In genomic region chr4:4673070-4673469, GRCh38 we compare ENCODE assay signal across 9 cellular contexts.
DNase-seq lines count a peak whose midpoint lies in the region; ATAC-seq and TF ChIP-seq lines count a peak whose summit lies in the region.
"Had no signal": no experiment of that assay in that cellular context is flagged by ENCODE, and none has a peak within 500 bp of the region (broad histone marks: within the 10 kb centered on the region; RNA-seq: fewer than 3 reads in every experiment).

No MANE protein-coding gene starts in this region.

- no peak overlapping the region for H3K9ac ChIP-seq in Karpas-422 (ENCODE audit: low read length)

- ATAC-seq in GM21619 (IDR thresholded peaks at IDR 0.05; ENCODE audit: unreplicated experiment) (no peak), GM18502 (IDR thresholded peaks at IDR 0.05; ENCODE audit: poor library complexity, unreplicated experiment) (no peak), GM18498 (IDR thresholded peaks at IDR 0.05; ENCODE audit: unreplicated experiment) (no peak)
- ATAC-seq: T-helper 17 cell had no signal

- no peaks in the 10 kb centered on the region for H3K9me3 ChIP-seq in Karpas-422 (ENCODE audit: low read length)
- H3K9me3 ChIP-seq in WERI-Rb-1 (ENCODE audit: severe bottlenecking) = no peaks in the 10 kb centered on the region

- TF ChIP-seq POLR2A in lower leg skin (IDR thresholded peaks at IDR 0.05) = no peak

- H3K4me2 ChIP-seq in Karpas-422 (ENCODE audit: low read depth, low read length, poor library complexity, severe bottlenecking) = no peak overlapping the region

- H3K27me3 ChIP-seq in Karpas-422 (ENCODE audit: low read length) (no peaks in the 10 kb centered on the region), WERI-Rb-1 (ENCODE audit: insufficient read depth, low read depth, severe bottlenecking) (no peaks in the 10 kb centered on the region)

- no peaks in the 10 kb centered on the region for H3K79me2 ChIP-seq in Karpas-422 (ENCODE audit: low read length)

- WGBS in lower leg skin, 2 donors = 50 to 51% methylated on average over 19 of the region's 19 CpGs

- no peaks in the 10 kb centered on the region for H3K4me1 ChIP-seq in Karpas-422 (ENCODE audit: low read length)

- no peak overlapping the region for H2AFZ ChIP-seq in Karpas-422 (ENCODE audit: low read length)

- DNase-seq in EL (peak; percentile 63), Karpas-422 (peak; percentile 56), WERI-Rb-1 (peak; percentile 74), lower leg skin (ENCODE audit: low spot score in 2 of 2) (peak; percentile 29 to 87), UCSD-AML1 (lab: John Stamatoyannopoulos, UW; ENCODE audit: unreplicated experiment) (no peak)
- DNase-seq: T-helper 17 cell had no signal

- no peak for TF ChIP-seq CTCF in WERI-Rb-1 (IDR thresholded peaks at IDR 0.05; ENCODE audit: low read depth, low read length)
- TF ChIP-seq CTCF in lower leg skin (IDR thresholded peaks at IDR 0.05) = no peak

- intact Hi-C loops in lower leg skin (cut with DNase I; ENCODE audit: low total_unique reads) = no loop called here

- no peaks in the 10 kb centered on the region for H3K36me3 ChIP-seq in Karpas-422 (ENCODE audit: insufficient read depth, low read length)
- H3K36me3 ChIP-seq in WERI-Rb-1 = no peaks in the 10 kb centered on the region

- no peaks in the 10 kb centered on the region for H3K9me2 ChIP-seq in Karpas-422 (replicated peaks; ENCODE audit: insufficient read depth, low read length)

- H4K20me1 ChIP-seq in Karpas-422 (ENCODE audit: insufficient read depth, low read depth, low read length) = no peaks in the 10 kb centered on the region

- H3K27ac ChIP-seq in Karpas-422 (ENCODE audit: low read length) = no peak overlapping the region
- no peak overlapping the region for H3K27ac ChIP-seq in WERI-Rb-1

- H3K4me3 ChIP-seq in Karpas-422 (ENCODE audit: low read length) (no peak overlapping the region), WERI-Rb-1 (ENCODE audit: low read depth, low read length) (no peak overlapping the region), lower leg skin (ENCODE audit: low read depth, poor library complexity, severe bottlenecking) (no peak overlapping the region)
